In the genomic region with DNA sequence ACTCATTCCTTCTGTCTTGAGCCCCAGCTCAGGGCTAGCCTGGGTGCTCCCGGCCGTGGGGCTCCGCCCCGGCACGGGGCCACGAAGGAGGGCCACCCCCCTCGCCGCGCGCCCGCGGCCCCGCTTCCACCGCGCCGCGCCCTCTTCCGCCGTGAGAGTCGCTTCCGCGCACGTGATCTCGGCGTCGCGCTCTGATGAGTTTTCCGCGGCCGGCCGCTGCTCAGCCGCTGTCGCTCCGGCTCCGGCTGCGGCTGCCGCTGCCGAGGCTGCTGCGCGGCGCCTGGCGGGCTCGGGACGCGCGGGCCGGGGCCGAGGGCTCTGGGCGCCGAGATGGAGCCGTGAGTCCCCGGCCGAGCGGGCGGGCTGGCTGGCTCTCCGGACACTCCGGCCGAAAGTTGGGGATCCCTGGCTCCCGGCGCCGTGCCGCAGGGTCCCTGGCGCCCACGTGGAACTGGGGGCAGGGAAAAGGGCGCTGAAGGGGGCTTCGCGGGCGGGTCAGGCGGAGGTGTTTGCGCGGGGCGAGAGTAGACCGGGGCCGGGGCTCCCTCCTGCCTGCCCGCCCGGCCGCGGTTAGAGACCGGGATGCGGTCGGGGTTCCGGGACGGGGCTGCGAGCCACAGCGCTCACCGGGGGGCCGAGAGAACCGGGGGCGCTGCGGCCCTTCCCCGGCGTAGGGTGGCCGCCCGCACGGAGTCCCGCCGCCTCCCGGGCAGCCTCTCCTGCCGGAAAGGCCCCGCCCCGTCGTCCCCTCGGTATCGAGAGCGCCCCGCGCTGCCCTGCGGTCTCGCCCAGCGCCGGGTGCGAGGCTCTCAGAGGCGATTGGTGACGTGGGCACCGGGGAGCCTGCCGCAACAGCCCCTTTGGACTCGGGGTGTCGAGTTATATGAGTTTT, we compare ENCODE assay signal across 1 cellular context.
TF ChIP-seq lines count a peak whose summit lies in the region.

A gene with protein sequence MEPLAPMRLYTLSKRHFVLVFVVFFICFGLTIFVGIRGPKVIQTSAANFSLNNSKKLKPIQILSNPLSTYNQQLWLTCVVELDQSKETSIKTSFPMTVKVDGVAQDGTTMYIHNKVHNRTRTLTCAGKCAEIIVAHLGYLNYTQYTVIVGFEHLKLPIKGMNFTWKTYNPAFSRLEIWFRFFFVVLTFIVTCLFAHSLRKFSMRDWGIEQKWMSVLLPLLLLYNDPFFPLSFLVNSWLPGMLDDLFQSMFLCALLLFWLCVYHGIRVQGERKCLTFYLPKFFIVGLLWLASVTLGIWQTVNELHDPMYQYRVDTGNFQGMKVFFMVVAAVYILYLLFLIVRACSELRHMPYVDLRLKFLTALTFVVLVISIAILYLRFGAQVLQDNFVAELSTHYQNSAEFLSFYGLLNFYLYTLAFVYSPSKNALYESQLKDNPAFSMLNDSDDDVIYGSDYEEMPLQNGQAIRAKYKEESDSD (plus strand): TSS at position 197 of the 892 bp plus-strand sequence. CDS start 134 bp downstream, at position 331.

TF ChIP-seq in HepG2, 621 proteins besides CTCF, POLR2A, EP300 and RAD21 (continued from another document and continues in another):
- TF ChIP-seq, protein P1, sequence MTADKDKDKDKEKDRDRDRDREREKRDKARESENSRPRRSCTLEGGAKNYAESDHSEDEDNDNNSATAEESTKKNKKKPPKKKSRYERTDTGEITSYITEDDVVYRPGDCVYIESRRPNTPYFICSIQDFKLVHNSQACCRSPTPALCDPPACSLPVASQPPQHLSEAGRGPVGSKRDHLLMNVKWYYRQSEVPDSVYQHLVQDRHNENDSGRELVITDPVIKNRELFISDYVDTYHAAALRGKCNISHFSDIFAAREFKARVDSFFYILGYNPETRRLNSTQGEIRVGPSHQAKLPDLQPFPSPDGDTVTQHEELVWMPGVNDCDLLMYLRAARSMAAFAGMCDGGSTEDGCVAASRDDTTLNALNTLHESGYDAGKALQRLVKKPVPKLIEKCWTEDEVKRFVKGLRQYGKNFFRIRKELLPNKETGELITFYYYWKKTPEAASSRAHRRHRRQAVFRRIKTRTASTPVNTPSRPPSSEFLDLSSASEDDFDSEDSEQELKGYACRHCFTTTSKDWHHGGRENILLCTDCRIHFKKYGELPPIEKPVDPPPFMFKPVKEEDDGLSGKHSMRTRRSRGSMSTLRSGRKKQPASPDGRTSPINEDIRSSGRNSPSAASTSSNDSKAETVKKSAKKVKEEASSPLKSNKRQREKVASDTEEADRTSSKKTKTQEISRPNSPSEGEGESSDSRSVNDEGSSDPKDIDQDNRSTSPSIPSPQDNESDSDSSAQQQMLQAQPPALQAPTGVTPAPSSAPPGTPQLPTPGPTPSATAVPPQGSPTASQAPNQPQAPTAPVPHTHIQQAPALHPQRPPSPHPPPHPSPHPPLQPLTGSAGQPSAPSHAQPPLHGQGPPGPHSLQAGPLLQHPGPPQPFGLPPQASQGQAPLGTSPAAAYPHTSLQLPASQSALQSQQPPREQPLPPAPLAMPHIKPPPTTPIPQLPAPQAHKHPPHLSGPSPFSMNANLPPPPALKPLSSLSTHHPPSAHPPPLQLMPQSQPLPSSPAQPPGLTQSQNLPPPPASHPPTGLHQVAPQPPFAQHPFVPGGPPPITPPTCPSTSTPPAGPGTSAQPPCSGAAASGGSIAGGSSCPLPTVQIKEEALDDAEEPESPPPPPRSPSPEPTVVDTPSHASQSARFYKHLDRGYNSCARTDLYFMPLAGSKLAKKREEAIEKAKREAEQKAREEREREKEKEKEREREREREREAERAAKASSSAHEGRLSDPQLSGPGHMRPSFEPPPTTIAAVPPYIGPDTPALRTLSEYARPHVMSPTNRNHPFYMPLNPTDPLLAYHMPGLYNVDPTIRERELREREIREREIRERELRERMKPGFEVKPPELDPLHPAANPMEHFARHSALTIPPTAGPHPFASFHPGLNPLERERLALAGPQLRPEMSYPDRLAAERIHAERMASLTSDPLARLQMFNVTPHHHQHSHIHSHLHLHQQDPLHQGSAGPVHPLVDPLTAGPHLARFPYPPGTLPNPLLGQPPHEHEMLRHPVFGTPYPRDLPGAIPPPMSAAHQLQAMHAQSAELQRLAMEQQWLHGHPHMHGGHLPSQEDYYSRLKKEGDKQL (CRISPR knock-in tag; IDR thresholded peaks at IDR 0.05; ENCODE audit: low read depth): 0 out of 2 replicates have a peak, but pooled peaks have one; percentile 9
- TF ChIP-seq ELF3 (CRISPR knock-in tag; IDR thresholded peaks at IDR 0.05) (peak; percentile 89), PRPF4 (IDR thresholded peaks at IDR 0.05; ENCODE audit: low read depth, low read length, poor library complexity, severe bottlenecking) (no peak), HOXA3 (CRISPR knock-in tag; IDR thresholded peaks at IDR 0.05) (peak; percentile 97), ZNF550 (CRISPR knock-in tag; IDR thresholded peaks at IDR 0.05; ENCODE audit: borderline replicate concordance) (0 out of 2 replicates have a peak, but pooled peaks have one; percentile 81), ZNF747 (CRISPR knock-in tag; IDR thresholded peaks at IDR 0.05; ENCODE audit: borderline replicate concordance) (peak; percentile 37; the same call in 1 of the 2 replicates), ZNF614 (CRISPR knock-in tag; IDR thresholded peaks at IDR 0.05; ENCODE audit: borderline replicate concordance) (peak; percentile 62; the same call in 1 of the 2 replicates), HES4 (CRISPR knock-in tag; IDR thresholded peaks at IDR 0.05; ENCODE audit: borderline replicate concordance) (peak; percentile 86), SMC3 (IDR thresholded peaks at IDR 0.05; ENCODE audit: low read length) (no peak), PHB2 (IDR thresholded peaks at IDR 0.05; ENCODE audit: partially characterized antibody) (no peak), TBP (CRISPR knock-in tag; IDR thresholded peaks at IDR 0.05) (no peak), ZNF354B (CRISPR knock-in tag; IDR thresholded peaks at IDR 0.05) (0 out of 2 replicates have a peak, but pooled peaks have one; percentile 26), ATF7-NPFF (CRISPR knock-in tag; IDR thresholded peaks at IDR 0.05; ENCODE audit: low read depth) (peak; percentile 95), ZNF768 (CRISPR knock-in tag; IDR thresholded peaks at IDR 0.05) (peak; percentile 7), NFE2 (CRISPR knock-in tag; IDR thresholded peaks at IDR 0.05) (no peak), NFKB2 (CRISPR knock-in tag; IDR thresholded peaks at IDR 0.05; ENCODE audit: borderline replicate concordance) (peak; percentile 70; the same call in 1 of the 2 replicates), SOX5 (CRISPR knock-in tag; IDR thresholded peaks at IDR 0.05; ENCODE audit: borderline replicate concordance) (peak; percentile 72; the same call in 1 of the 2 replicates), ZNF546 (CRISPR knock-in tag; conservative IDR thresholded peaks at IDR 0.05) (no peak; the same call in 1 of the 2 replicates), ZNF644 (CRISPR knock-in tag; IDR thresholded peaks at IDR 0.05; ENCODE audit: low read depth) (no peak), ELF4 (CRISPR knock-in tag; IDR thresholded peaks at IDR 0.05; ENCODE audit: borderline replicate concordance) (0 out of 2 replicates have a peak, but pooled peaks have one; percentile 69), SMAD1 (CRISPR knock-in tag; IDR thresholded peaks at IDR 0.05; ENCODE audit: borderline replicate concordance, low read depth) (no peak), HCFC1 (IDR thresholded peaks at IDR 0.05; ENCODE audit: low read depth, low read length) (peak; percentile 67), ZNF33B (CRISPR knock-in tag; IDR thresholded peaks at IDR 0.05) (peak; percentile 88; the same call in 1 of the 2 replicates), ZNF446 (CRISPR knock-in tag; IDR thresholded peaks at IDR 0.05) (peak; percentile 93; the same call in 1 of the 2 replicates), CREB1 (IDR thresholded peaks at IDR 0.05) (peak; percentile 91), CREB1 (CRISPR knock-in tag; IDR thresholded peaks at IDR 0.05) (peak; percentile 72; the same call in 1 of the 2 replicates), SCMH1 (CRISPR knock-in tag; IDR thresholded peaks at IDR 0.05; ENCODE audit: borderline replicate concordance) (no peak), ZNF547 (CRISPR knock-in tag; IDR thresholded peaks at IDR 0.05) (peak; percentile 88), XBP1 (CRISPR knock-in tag; IDR thresholded peaks at IDR 0.05) (peak; percentile 33; the same call in 1 of the 2 replicates), MTA3 (CRISPR knock-in tag; IDR thresholded peaks at IDR 0.05) (no peak), MTF1 (CRISPR knock-in tag; IDR thresholded peaks at IDR 0.05) (peak; percentile 39; the same call in 1 of the 2 replicates), NPAS2 (CRISPR knock-in tag; IDR thresholded peaks at IDR 0.05; ENCODE audit: borderline replicate concordance) (no peak), ZNF790 (CRISPR knock-in tag; IDR thresholded peaks at IDR 0.05; ENCODE audit: borderline replicate concordance) (peak; percentile 91; the same call in 1 of the 2 replicates), ZNF572 (CRISPR knock-in tag; IDR thresholded peaks at IDR 0.05) (no peak), SATB2 (CRISPR knock-in tag; IDR thresholded peaks at IDR 0.05) (no peak)
- TF ChIP-seq, protein P2, sequence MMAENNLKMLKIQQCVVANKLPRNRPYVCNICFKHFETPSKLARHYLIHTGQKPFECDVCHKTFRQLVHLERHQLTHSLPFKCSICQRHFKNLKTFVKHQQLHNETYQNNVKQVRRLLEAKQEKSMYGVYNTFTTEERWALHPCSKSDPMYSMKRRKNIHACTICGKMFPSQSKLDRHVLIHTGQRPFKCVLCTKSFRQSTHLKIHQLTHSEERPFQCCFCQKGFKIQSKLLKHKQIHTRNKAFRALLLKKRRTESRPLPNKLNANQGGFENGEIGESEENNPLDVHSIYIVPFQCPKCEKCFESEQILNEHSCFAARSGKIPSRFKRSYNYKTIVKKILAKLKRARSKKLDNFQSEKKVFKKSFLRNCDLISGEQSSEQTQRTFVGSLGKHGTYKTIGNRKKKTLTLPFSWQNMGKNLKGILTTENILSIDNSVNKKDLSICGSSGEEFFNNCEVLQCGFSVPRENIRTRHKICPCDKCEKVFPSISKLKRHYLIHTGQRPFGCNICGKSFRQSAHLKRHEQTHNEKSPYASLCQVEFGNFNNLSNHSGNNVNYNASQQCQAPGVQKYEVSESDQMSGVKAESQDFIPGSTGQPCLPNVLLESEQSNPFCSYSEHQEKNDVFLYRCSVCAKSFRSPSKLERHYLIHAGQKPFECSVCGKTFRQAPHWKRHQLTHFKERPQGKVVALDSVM (CRISPR knock-in tag; IDR thresholded peaks at IDR 0.05): 0 out of 2 replicates have a peak, but pooled peaks have one; percentile 45
- TF ChIP-seq, protein P3, sequence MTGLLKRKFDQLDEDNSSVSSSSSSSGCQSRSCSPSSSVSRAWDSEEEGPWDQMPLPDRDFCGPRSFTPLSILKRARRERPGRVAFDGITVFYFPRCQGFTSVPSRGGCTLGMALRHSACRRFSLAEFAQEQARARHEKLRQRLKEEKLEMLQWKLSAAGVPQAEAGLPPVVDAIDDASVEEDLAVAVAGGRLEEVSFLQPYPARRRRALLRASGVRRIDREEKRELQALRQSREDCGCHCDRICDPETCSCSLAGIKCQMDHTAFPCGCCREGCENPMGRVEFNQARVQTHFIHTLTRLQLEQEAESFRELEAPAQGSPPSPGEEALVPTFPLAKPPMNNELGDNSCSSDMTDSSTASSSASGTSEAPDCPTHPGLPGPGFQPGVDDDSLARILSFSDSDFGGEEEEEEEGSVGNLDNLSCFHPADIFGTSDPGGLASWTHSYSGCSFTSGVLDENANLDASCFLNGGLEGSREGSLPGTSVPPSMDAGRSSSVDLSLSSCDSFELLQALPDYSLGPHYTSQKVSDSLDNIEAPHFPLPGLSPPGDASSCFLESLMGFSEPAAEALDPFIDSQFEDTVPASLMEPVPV (CRISPR knock-in tag; IDR thresholded peaks at IDR 0.05): peak; percentile 76
- TF ChIP-seq, protein P4, sequence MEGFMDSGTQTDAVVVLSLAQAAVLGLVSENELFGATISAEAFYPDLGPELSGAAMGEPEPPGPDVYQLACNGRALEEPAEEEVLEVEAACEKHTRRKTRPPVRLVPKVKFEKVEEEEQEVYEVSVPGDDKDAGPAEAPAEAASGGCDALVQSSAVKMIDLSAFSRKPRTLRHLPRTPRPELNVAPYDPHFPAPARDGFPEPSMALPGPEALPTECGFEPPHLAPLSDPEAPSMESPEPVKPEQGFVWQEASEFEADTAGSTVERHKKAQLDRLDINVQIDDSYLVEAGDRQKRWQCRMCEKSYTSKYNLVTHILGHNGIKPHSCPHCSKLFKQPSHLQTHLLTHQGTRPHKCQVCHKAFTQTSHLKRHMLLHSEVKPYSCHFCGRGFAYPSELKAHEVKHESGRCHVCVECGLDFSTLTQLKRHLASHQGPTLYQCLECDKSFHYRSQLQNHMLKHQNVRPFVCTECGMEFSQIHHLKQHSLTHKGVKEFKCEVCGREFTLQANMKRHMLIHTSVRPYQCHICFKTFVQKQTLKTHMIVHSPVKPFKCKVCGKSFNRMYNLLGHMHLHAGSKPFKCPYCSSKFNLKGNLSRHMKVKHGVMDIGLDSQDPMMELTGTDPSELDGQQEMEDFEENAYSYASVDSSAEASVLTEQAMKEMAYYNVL (CRISPR knock-in tag; IDR thresholded peaks at IDR 0.05; ENCODE audit: borderline replicate concordance): no peak
- TF ChIP-seq, protein P5, sequence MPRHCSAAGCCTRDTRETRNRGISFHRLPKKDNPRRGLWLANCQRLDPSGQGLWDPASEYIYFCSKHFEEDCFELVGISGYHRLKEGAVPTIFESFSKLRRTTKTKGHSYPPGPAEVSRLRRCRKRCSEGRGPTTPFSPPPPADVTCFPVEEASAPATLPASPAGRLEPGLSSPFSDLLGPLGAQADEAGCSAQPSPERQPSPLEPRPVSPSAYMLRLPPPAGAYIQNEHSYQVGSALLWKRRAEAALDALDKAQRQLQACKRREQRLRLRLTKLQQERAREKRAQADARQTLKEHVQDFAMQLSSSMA (CRISPR knock-in tag; IDR thresholded peaks at IDR 0.05): no peak; the same call in 1 of the 2 replicates
- TF ChIP-seq, protein P6, sequence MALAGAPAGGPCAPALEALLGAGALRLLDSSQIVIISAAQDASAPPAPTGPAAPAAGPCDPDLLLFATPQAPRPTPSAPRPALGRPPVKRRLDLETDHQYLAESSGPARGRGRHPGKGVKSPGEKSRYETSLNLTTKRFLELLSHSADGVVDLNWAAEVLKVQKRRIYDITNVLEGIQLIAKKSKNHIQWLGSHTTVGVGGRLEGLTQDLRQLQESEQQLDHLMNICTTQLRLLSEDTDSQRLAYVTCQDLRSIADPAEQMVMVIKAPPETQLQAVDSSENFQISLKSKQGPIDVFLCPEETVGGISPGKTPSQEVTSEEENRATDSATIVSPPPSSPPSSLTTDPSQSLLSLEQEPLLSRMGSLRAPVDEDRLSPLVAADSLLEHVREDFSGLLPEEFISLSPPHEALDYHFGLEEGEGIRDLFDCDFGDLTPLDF (CRISPR knock-in tag; IDR thresholded peaks at IDR 0.05): peak; percentile 50
- TF ChIP-seq, protein P7, sequence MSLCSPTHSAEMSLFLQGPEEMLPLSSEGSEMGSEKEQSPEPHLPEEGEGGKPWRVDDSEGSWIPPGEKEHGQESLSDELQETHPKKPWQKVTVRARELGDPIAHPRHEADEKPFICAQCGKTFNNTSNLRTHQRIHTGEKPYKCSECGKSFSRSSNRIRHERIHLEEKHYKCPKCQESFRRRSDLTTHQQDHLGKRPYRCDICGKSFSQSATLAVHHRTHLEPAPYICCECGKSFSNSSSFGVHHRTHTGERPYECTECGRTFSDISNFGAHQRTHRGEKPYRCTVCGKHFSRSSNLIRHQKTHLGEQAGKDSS (CRISPR knock-in tag; IDR thresholded peaks at IDR 0.05; ENCODE audit: borderline replicate concordance, low read depth): peak; percentile 29; the same call in 1 of the 2 replicates
